ENCODE assay signal across 19 cellular contexts in the genomic region with DNA sequence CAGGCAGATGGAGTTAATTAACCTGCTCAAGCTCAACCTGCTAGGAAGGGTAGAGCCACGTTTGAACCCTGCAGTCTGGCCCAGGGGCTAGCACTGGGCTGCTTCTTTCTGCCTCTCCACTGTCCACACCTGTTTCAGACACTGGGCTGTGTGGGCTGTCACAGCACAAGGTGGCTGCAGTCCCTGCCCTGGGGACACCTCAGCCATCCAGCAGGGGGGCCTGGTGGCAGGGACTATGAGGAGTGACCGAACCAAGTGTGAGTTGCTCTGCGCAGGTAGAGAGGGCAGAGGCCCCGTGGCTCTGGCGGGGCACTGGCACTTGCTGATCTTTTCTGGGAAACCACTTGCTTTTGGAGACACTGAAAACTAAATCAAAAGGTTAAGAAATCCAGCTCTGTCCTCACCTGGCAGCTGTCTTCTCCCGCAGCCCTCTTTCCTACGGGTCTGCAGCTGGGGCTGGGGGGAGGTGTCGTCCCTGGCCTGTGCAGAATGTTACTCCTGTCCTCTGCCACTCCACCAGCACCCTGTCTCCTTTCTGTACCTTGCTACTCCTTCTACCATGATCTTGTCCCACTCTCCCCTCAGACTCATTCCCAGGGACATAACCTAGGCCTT. TPM values are rescaled to one million over a fixed set of nuclear protein-coding genes. Genes with fewer than 3 reads are reported as not detected.
DNase-seq lines count a peak whose midpoint lies in the region; ATAC-seq and TF ChIP-seq lines count a peak whose summit lies in the region.
"Had no signal": no experiment of that assay in that cellular context is flagged by ENCODE, and none has a peak within 500 bp of the region (broad histone marks: within the 10 kb centered on the region; RNA-seq: fewer than 3 reads in every experiment).

No MANE protein-coding gene starts in this region.

- H3K27me3 Mint-ChIP-seq in IgD-negative memory B cell, result no peaks in the 10 kb centered on the region
- H3K27me3 Mint-ChIP-seq in central memory CD8-positive, alpha-beta T cell, result no peaks in the 10 kb centered on the region

- no peak overlapping the region for H2BK120ac ChIP-seq in mesenchymal stem cell (ENCODE audit: low read depth, low read length)

- peak overlapping the region; percentile 17 for H2AK5ac ChIP-seq in mesenchymal stem cell (ENCODE audit: low read length, severe bottlenecking)

- no peak overlapping the region for H3K4ac ChIP-seq in mesenchymal stem cell (ENCODE audit: low read depth in 1 of 2, low read length in 2 of 2)

- no peak for TF ChIP-seq CTCF in RWPE2 (IDR thresholded peaks at IDR 0.05; ENCODE audit: poor library complexity, severe bottlenecking)
- TF ChIP-seq CTCF in adrenal gland (IDR thresholded peaks at IDR 0.05), result no peak

- peaks cover 46% of the 10 kb centered on the region for H3K36me3 ChIP-seq in RWPE2 (ENCODE audit: low read depth)
- peaks cover 50 to 53% of the 10 kb centered on the region in 2 experiments for H3K36me3 ChIP-seq in mesenchymal stem cell (ENCODE audit: control insufficient read depth in 1 of 2, insufficient read depth in 2 of 2, low read depth in 1 of 2, low read length in 2 of 2)
- H3K36me3 ChIP-seq in adrenal gland (replicated peaks in 1 of 2), result peaks cover 0 to 34% of the 10 kb centered on the region in 2 donors

- H3K4me1 ChIP-seq in RWPE2 (ENCODE audit: insufficient read depth, poor library complexity, severe bottlenecking), result peaks cover 15% of the 10 kb centered on the region
- H3K4me1 ChIP-seq in mesenchymal stem cell (ENCODE audit: control insufficient read depth, insufficient read depth, low read depth, low read length), result peaks cover 15% of the 10 kb centered on the region
- H3K4me1 ChIP-seq in adrenal gland (replicated peaks in 1 of 2), result peaks cover 4 to 7% of the 10 kb centered on the region in 2 donors

- H3K27me3 ChIP-seq in RWPE2 (ENCODE audit: insufficient read depth, poor library complexity, severe bottlenecking), result no peaks in the 10 kb centered on the region
- H3K27me3 ChIP-seq in mesenchymal stem cell (ENCODE audit: control insufficient read depth in 1 of 2, insufficient read depth in 1 of 2, low read length in 2 of 2), result no peaks in the 10 kb centered on the region
- no peaks in the 10 kb centered on the region for H3K27me3 ChIP-seq in adrenal gland

- peaks cover 5% of the 10 kb centered on the region for H3K36me3 Mint-ChIP-seq in IgD-negative memory B cell
- H3K36me3 Mint-ChIP-seq in central memory CD8-positive, alpha-beta T cell (ENCODE audit: insufficient read depth), result peaks cover 8% of the 10 kb centered on the region

- peak overlapping the region in 1 of 4 donors; percentile 26 for H3K4me3 Mint-ChIP-seq in IgD-negative memory B cell
- no peak overlapping the region for H3K4me3 Mint-ChIP-seq in central memory CD8-positive, alpha-beta T cell
- H3K4me3 Mint-ChIP-seq: CD14-positive monocyte had no signal

- peak overlapping the region; percentile 53 to 70 (median 64) for H3K27ac Mint-ChIP-seq in IgD-negative memory B cell
- H3K27ac Mint-ChIP-seq in central memory CD8-positive, alpha-beta T cell (ENCODE audit: low read depth), result peak overlapping the region; percentile 78

- no peak overlapping the region for H2BK5ac ChIP-seq in mesenchymal stem cell (ENCODE audit: low read depth, low read length, poor library complexity, severe bottlenecking)

- no peaks in the 10 kb centered on the region for H3K9me3 Mint-ChIP-seq in IgD-negative memory B cell
- no peaks in the 10 kb centered on the region for H3K9me3 Mint-ChIP-seq in central memory CD8-positive, alpha-beta T cell
- H3K9me3 Mint-ChIP-seq: CD14-positive monocyte had no signal

- WGBS in mesenchymal stem cell, result 94% methylated on average over 8 of the region's 8 CpGs
- WGBS in adrenal gland, 4 donors, result 82 to 98% (median 87%) methylated on average over 5 to 8 of the region's 8 CpGs

- peaks cover 0 to 4% (median 3%) of the 10 kb centered on the region in 3 donors for H3K4me1 Mint-ChIP-seq in IgD-negative memory B cell
- peaks cover under 1% of the 10 kb centered on the region for H3K4me1 Mint-ChIP-seq in central memory CD8-positive, alpha-beta T cell

- H3K4me3 ChIP-seq in RWPE2 (ENCODE audit: severe bottlenecking) (no peak overlapping the region), mesenchymal stem cell (ENCODE audit: insufficient read depth in 1 of 2, low read depth in 1 of 2, low read length in 2 of 2) (no peak overlapping the region), adrenal gland (no peak overlapping the region)

- H3K14ac ChIP-seq in mesenchymal stem cell (ENCODE audit: low read length in 2 of 2), result no peak overlapping the region

- H3K9me3 ChIP-seq in RWPE2 (ENCODE audit: severe bottlenecking) (no peaks in the 10 kb centered on the region), mesenchymal stem cell (ENCODE audit: control insufficient read depth, low read length) (no peaks in the 10 kb centered on the region), adrenal gland (replicated peaks in 1 of 3) (no peaks in the 10 kb centered on the region)

- DNase-seq in RWPE2 (ENCODE audit: low spot score) (no peak), mesenchymal stem cell (no peak), NCI-H446 (lab: John Stamatoyannopoulos, UW) (no peak), NCI-H1436 (lab: John Stamatoyannopoulos, UW) (no peak), adrenal gland (no peak)
- DNase-seq in central memory CD8-positive, alpha-beta T cell (ENCODE audit: low spot score in 2 of 2), result no peak
- DNase-seq: AML-193, DMS79, NCI-H1417, NCI-H187 treated with DMSO at 0.1 percent for 48 hours, NCI-H2227 treated with DMSO at 0.1 percent for 48 hours, NCI-H524, PC-3, RPMI8226 had no signal

- no peak overlapping the region for H2BK12ac ChIP-seq in mesenchymal stem cell (ENCODE audit: low read length in 2 of 2)

- H3K79me1 ChIP-seq in mesenchymal stem cell (replicated peaks; ENCODE audit: low read length, poor library complexity, severe bottlenecking), result peaks cover 43% of the 10 kb centered on the region

- H3K9ac ChIP-seq in mesenchymal stem cell (ENCODE audit: low read length), result no peak overlapping the region
- H3K9ac ChIP-seq: KMS-11 had no signal

- ATAC-seq in RWPE2 (ENCODE audit: low read depth), result no peak
- no peak for ATAC-seq in central memory CD8-positive, alpha-beta T cell (replicated peaks; ENCODE audit: extremely low read depth, poor library complexity, severe bottlenecking)
- ATAC-seq: PC-3 had no signal

- TF ChIP-seq POLR2A in adrenal gland (IDR thresholded peaks at IDR 0.05), result no peak

- no peak overlapping the region for H2AFZ ChIP-seq in mesenchymal stem cell (ENCODE audit: low read depth, low read length)

- no peak overlapping the region for H3K23ac ChIP-seq in mesenchymal stem cell (ENCODE audit: low read length in 2 of 2)

- H3K27ac ChIP-seq in RWPE2 (ENCODE audit: poor library complexity, severe bottlenecking), result peak overlapping the region; percentile 8
- H3K27ac ChIP-seq in mesenchymal stem cell (ENCODE audit: low read length, poor library complexity, severe bottlenecking), result no peak overlapping the region
- no peak overlapping the region for H3K27ac ChIP-seq in adrenal gland
- H3K27ac ChIP-seq: KMS-11 had no signal

- no peak overlapping the region for H4K8ac ChIP-seq in mesenchymal stem cell (ENCODE audit: low read length)

- no peak overlapping the region for H2BK15ac ChIP-seq in mesenchymal stem cell (ENCODE audit: low read depth, poor library complexity, severe bottlenecking)

- intact Hi-C loops in adrenal gland (cut with DNase I), result no loop called here

- no peak overlapping the region for H3K18ac ChIP-seq in mesenchymal stem cell (ENCODE audit: low read depth in 1 of 2, low read length in 2 of 2)

- H3K4me2 ChIP-seq in mesenchymal stem cell (ENCODE audit: low read length, poor library complexity, severe bottlenecking), result no peak overlapping the region
- H3K4me2 ChIP-seq: KMS-11 had no signal

- H4K91ac ChIP-seq in mesenchymal stem cell (ENCODE audit: low read length), result no peak overlapping the region

RNA-seq across cellular contexts. Expression of a gene that starts 5.8 kb away (rescaled TPM):
- polyA plus RNA-seq in IgD-negative memory B cell (53.2 TPM), adrenal gland (100 to 1,000 TPM in 2 of 3 donors, 1 to 10 TPM in 1; 9.5 to 111 (median 102) TPM)
- 69.6 TPM for polyA plus RNA-seq in mesenchymal stem cell (2013, experiment 1 of 2)
- polyA plus RNA-seq in mesenchymal stem cell (2013, experiment 2 of 2), result 70.6 TPM
- 100 to 1,000 TPM in 5 of 8 donors, 10 to 100 TPM in 3; 72.9 to 219 (median 104) TPM for total RNA-seq in adrenal gland

RNA-seq across cellular contexts. Expression of a gene that starts 7.0 kb away (rescaled TPM):
- 19.7 TPM for polyA plus RNA-seq in IgD-negative memory B cell
- 25.9 TPM for polyA plus RNA-seq in mesenchymal stem cell (2013, experiment 1 of 2)
- polyA plus RNA-seq in mesenchymal stem cell (2013, experiment 2 of 2), result 24.6 TPM
- total RNA-seq in adrenal gland, result 10 to 100 TPM; 33.2 to 69.8 (median 48.6) TPM
- polyA plus RNA-seq in adrenal gland, result 10 to 100 TPM; 16.0 to 41.5 (median 40.9) TPM

RNA-seq across cellular contexts. Expression of a gene that starts 12.4 kb away (rescaled TPM):
- polyA plus RNA-seq in IgD-negative memory B cell (not detected), adrenal gland (under 1 TPM in 1 of 3 donors, not detected in 2; 0.10 TPM)
- not detected for polyA plus RNA-seq in mesenchymal stem cell (2013, experiment 1 of 2)
- not detected for polyA plus RNA-seq in mesenchymal stem cell (2013, experiment 2 of 2)
- under 1 TPM in 1 of 8 donors, not detected in 7; 0.54 TPM for total RNA-seq in adrenal gland
- polyA plus RNA-seq: CD14-positive monocyte, H1 had no signal

RNA-seq across cellular contexts. Expression of a gene that starts 21.5 kb away (rescaled TPM):
- not detected for polyA plus RNA-seq in IgD-negative memory B cell
- 0.18 TPM for polyA plus RNA-seq in mesenchymal stem cell (2013, experiment 1 of 2)
- 0.12 TPM for polyA plus RNA-seq in mesenchymal stem cell (2013, experiment 2 of 2)
- under 1 TPM in 1 of 8 donors, not detected in 7; 0.69 TPM for total RNA-seq in adrenal gland
- polyA plus RNA-seq in adrenal gland, result 1 to 10 TPM in 1 of 3 donors, under 1 TPM in 1, not detected in 1; 0.74 to 1.2 TPM
- total RNA-seq: H1, M059J had no signal
- polyA plus RNA-seq: CD14-positive monocyte had no signal

RNA-seq across cellular contexts. Expression of a gene that starts 26.6 kb away (rescaled TPM):
- polyA plus RNA-seq in IgD-negative memory B cell, result 11.2 TPM
- 10.7 TPM for polyA plus RNA-seq in mesenchymal stem cell (2013, experiment 1 of 2)
- polyA plus RNA-seq in mesenchymal stem cell (2013, experiment 2 of 2), result 10.7 TPM
- total RNA-seq in adrenal gland, result 10 to 100 TPM; 33.2 to 74.4 (median 58.7) TPM
- 10 to 100 TPM; 18.2 to 62.1 (median 56.0) TPM for polyA plus RNA-seq in adrenal gland
